Comparison of ENCODE assay signal across 8 cellular contexts in genomic region chr14:67532606-67532997, GRCh38. TPM values are rescaled to one million over a fixed set of nuclear protein-coding genes. Genes with fewer than 3 reads are reported as not detected.
DNase-seq lines count a peak whose midpoint lies in the region; ATAC-seq and TF ChIP-seq lines count a peak whose summit lies in the region.

No MANE protein-coding gene starts in this region.

- H3K9me2 ChIP-seq in hepatocyte (replicated peaks; ENCODE audit: insufficient read depth), result no peaks in the 10 kb centered on the region

- no peaks in the 10 kb centered on the region for H3K36me3 Mint-ChIP-seq in activated CD4-positive, alpha-beta memory T cell treated with anti-CD3 and anti-CD28 coated beads for 36 hours

- intact Hi-C loops in activated CD4-positive, alpha-beta memory T cell treated with anti-CD3 and anti-CD28 coated beads for 36 hours (cut with micrococcal nuclease), result no loop called here

- H3K27ac ChIP-seq in hepatocyte (peak overlapping the region; percentile 95), skin epidermis (peak overlapping the region in 17 of 21 experiments; percentile 20 to 82 (median 60))

- peaks cover 23% of the 10 kb centered on the region for H3K27me3 Mint-ChIP-seq in activated CD4-positive, alpha-beta memory T cell treated with anti-CD3 and anti-CD28 coated beads for 36 hours

- no peak overlapping the region for H3K27ac Mint-ChIP-seq in activated CD4-positive, alpha-beta memory T cell treated with anti-CD3 and anti-CD28 coated beads for 36 hours

- H3K4me1 Mint-ChIP-seq in activated CD4-positive, alpha-beta memory T cell treated with anti-CD3 and anti-CD28 coated beads for 36 hours (ENCODE audit: low read depth), result peaks cover 4% of the 10 kb centered on the region

- CTCF ChIA-PET in activated CD4-positive, alpha-beta memory T cell treated with anti-CD3 and anti-CD28 coated beads for 36 hours (lab: Charles Lee), result interaction anchor here (1.0 to 1.7 kb wide), 5 partner anchors 39 to 1173 kb away, joined by 3 to 14 read pairs (median 4); partner anchors contain the start of gene ATP6V1D

- H3K4me1 ChIP-seq in hepatocyte (ENCODE audit: insufficient read depth), result no peaks in the 10 kb centered on the region

- no peak for DNase-seq in H7
- no peak for DNase-seq in activated CD4-positive, alpha-beta memory T cell treated with anti-CD3 and anti-CD28 coated beads for 36 hours
- DNase-seq in hepatocyte (ENCODE audit: low spot score), result no peak
- DNase-seq in DMS153 (lab: John Stamatoyannopoulos, UW), result no peak
- DNase-seq in stimulated activated CD4-positive, alpha-beta T cell treated with anti-CD3 and anti-CD28 coated beads, Interleukin-12 subunit alpha, Interleukin-12 subunit beta, amount 100 ng/mL, for 4 hours, result no peak
- DNase-seq in EL, result no peak

- no peak for ATAC-seq in HG03457 (IDR thresholded peaks at IDR 0.05; ENCODE audit: unreplicated experiment)

- H3K4me2 ChIP-seq in hepatocyte, result peak overlapping the region; percentile 94

- WGBS in hepatocyte (ENCODE audit: low lambda C conversion rate, missing lambda C conversion rate), result 22% methylated on average over 23 of the region's 23 CpGs

- peak; percentile 2 for TF ChIP-seq CTCF in hepatocyte (IDR thresholded peaks at IDR 0.05; ENCODE audit: poor library complexity)

- POLR2A ChIA-PET in activated CD4-positive, alpha-beta memory T cell treated with anti-CD3 and anti-CD28 coated beads for 36 hours (lab: Charles Lee), result interaction anchor here (0.6 kb wide), 1 partner anchor 234 kb away, joined by 3 read pairs; no protein-coding TSS in a partner anchor

- H3K9me3 ChIP-seq in hepatocyte (ENCODE audit: low read depth), result no peaks in the 10 kb centered on the region

- H3K9me3 Mint-ChIP-seq in activated CD4-positive, alpha-beta memory T cell treated with anti-CD3 and anti-CD28 coated beads for 36 hours, result no peaks in the 10 kb centered on the region

- peaks cover 8% of the 10 kb centered on the region; the same call in 1 of the 2 replicates for H3K27me3 ChIP-seq in H7 (ENCODE audit: control insufficient read depth, insufficient read depth, low read length)
- no peaks in the 10 kb centered on the region for H3K27me3 ChIP-seq in hepatocyte

- no peaks in the 10 kb centered on the region for H4K20me1 ChIP-seq in hepatocyte (ENCODE audit: insufficient read depth, poor library complexity, severe bottlenecking)

- H3K36me3 ChIP-seq in H7 (replicated peaks; ENCODE audit: control insufficient read depth, insufficient read depth, low read length) (no peaks in the 10 kb centered on the region), hepatocyte (replicated peaks; ENCODE audit: insufficient read depth, low read depth) (no peaks in the 10 kb centered on the region)

- H3K79me2 ChIP-seq in hepatocyte, result peaks cover 31% of the 10 kb centered on the region

- H3K4me3 Mint-ChIP-seq in activated CD4-positive, alpha-beta memory T cell treated with anti-CD3 and anti-CD28 coated beads for 36 hours, result peak overlapping the region; percentile 59

- H2AFZ ChIP-seq in hepatocyte, result peak overlapping the region; percentile 92

- H3K4me3 ChIP-seq in H7 (ENCODE audit: insufficient read depth, low read depth, low read length) (peak overlapping the region; percentile 77), hepatocyte (peak overlapping the region; percentile 77), skin epidermis (peak overlapping the region; percentile 44 to 80 (median 50))

RNA-seq across cellular contexts. Expression of gene PLEKHH1, which starts 0.5 kb away (rescaled TPM):
- 16.5 and 22.2 TPM in 2 replicates for total RNA-seq in H7 (2014; rRNA removed; shearing (Covaris generic))
- total RNA-seq in activated CD4-positive, alpha-beta memory T cell treated with anti-CD3 and anti-CD28 coated beads for 36 hours, result 1 to 10 TPM; 1.7 to 1.9 TPM
- total RNA-seq in hepatocyte, result 17.1 and 19.5 TPM in 2 replicates
- 12.8 and 16.9 TPM in 2 replicates for polyA plus RNA-seq in hepatocyte

RNA-seq across cellular contexts. Expression of gene TMEM229B, which starts 44.1 kb away (rescaled TPM):
- total RNA-seq in H7 (2014; rRNA removed; shearing (Covaris generic)), result 0.07 and 0.69 TPM in 2 replicates
- 1 to 10 TPM in 1 of 2 experiments, under 1 TPM in 1; 0.93 to 1.1 TPM for total RNA-seq in activated CD4-positive, alpha-beta memory T cell treated with anti-CD3 and anti-CD28 coated beads for 36 hours
- total RNA-seq in hepatocyte, result 11.7 and 18.3 TPM in 2 replicates
- polyA plus RNA-seq in hepatocyte, result 19.8 and 25.6 TPM in 2 replicates
